Comparison of ENCODE assay signal across 19 cellular contexts in the genomic region with DNA sequence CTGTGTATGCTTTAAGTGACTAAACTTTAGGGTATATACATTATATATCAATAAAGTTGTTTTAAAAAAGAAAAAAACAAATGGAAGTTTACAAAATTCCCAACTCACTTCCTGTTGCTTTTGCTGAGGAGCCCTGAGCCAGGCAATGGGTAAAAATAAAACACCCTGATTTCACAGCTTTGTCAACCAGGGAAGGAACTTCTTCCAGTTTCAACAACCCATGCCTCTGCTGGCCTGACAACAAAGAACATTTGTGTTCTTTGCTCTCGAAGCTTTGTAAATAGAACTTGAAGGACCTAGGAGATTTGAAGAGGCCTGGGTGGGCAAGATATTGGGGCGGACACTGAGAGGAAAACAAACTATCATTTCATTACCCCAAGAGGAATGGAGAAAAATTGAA.
"Had no signal": no experiment of that assay in that cellular context is flagged by ENCODE, and none has a peak within 500 bp of the region (broad histone marks: within the 10 kb centered on the region; RNA-seq: fewer than 3 reads in every experiment).

No MANE protein-coding gene starts in this region.

- H3K4me1 Mint-ChIP-seq: activated naive CD4-positive, alpha-beta T cell treated with anti-CD3 and anti-CD28 coated beads, Interleukin-2, amount 50 U/mL, for 24 hours; natural killer cell had no signal

- ATAC-seq: natural killer cell had no signal

- H3K4me3 Mint-ChIP-seq: activated naive CD4-positive, alpha-beta T cell treated with anti-CD3 and anti-CD28 coated beads, Interleukin-2, amount 50 U/mL, for 24 hours; natural killer cell had no signal

- H3K27ac Mint-ChIP-seq: activated naive CD4-positive, alpha-beta T cell treated with anti-CD3 and anti-CD28 coated beads, Interleukin-2, amount 50 U/mL, for 24 hours; natural killer cell had no signal

- DNase-seq: activated CD4-positive, alpha-beta T cell treated with anti-CD3 and anti-CD28 coated beads for 1 hour; activated CD4-positive, alpha-beta T cell treated with anti-CD3 and anti-CD28 coated beads, Interleukin-2, amount 50 U/mL, for 48 hours; activated gamma-delta T cell; cerebellar nuclear complex; cortex of kidney; erythroblast; head of caudate nucleus; kidney; mesendoderm; natural killer cell; stimulated activated CD4-positive, alpha-beta T cell treated with anti-CD3 and anti-CD28 coated beads, Interleukin-12 subunit alpha, Interleukin-12 subunit beta, amount 100 ng/mL, for 4 hours; stimulated activated CD4-positive, alpha-beta T cell treated with anti-CD3 and anti-CD28 coated beads, Interleukin-1b, Interleukin-23, amount 100 ng/mL, for 48 hours; stimulated activated CD8-positive, alpha-beta memory T cell treated with anti-CD3 and anti-CD28 coated beads, Interleukin-4, amount 100 ng/mL, for 48 hours; stimulated activated naive CD4-positive, alpha-beta T cell; T-helper 2 cell; tibial artery; uterus; WERI-Rb-1 had no signal

- H3K36me3 Mint-ChIP-seq: activated naive CD4-positive, alpha-beta T cell treated with anti-CD3 and anti-CD28 coated beads, Interleukin-2, amount 50 U/mL, for 24 hours; natural killer cell had no signal

- H3K9me3 Mint-ChIP-seq: activated naive CD4-positive, alpha-beta T cell treated with anti-CD3 and anti-CD28 coated beads, Interleukin-2, amount 50 U/mL, for 24 hours; natural killer cell had no signal
